In genomic region chr3:185935465-185936263, GRCh38 we compare ENCODE assay signal across 8 cellular contexts. TPM values are rescaled to one million over a fixed set of nuclear protein-coding genes. Genes with fewer than 3 reads are reported as not detected.
DNase-seq lines count a peak whose midpoint lies in the region; ATAC-seq and TF ChIP-seq lines count a peak whose summit lies in the region.

No MANE protein-coding gene starts in this region.

- peaks cover 60% of the 10 kb centered on the region for H3K36me3 ChIP-seq in KOPT-K1 (ENCODE audit: insufficient read depth, low read length)

- peaks cover 70% of the 10 kb centered on the region for H3K36me3 Mint-ChIP-seq in CD4-positive, alpha-beta T cell (ENCODE audit: low read depth)
- peaks cover 5% of the 10 kb centered on the region for H3K36me3 Mint-ChIP-seq in chondrocyte (ENCODE audit: low read depth)
- H3K36me3 Mint-ChIP-seq in naive thymus-derived CD8-positive, alpha-beta T cell: peaks cover 11 to 33% (median 17%) of the 10 kb centered on the region in 3 donors

- H3K4me3 Mint-ChIP-seq in CD4-positive, alpha-beta T cell: peak overlapping the region; percentile 97
- peak overlapping the region; percentile 99 for H3K4me3 Mint-ChIP-seq in chondrocyte (ENCODE audit: unreplicated experiment)
- peak overlapping the region; percentile 96 to 100 (median 100) for H3K4me3 Mint-ChIP-seq in naive thymus-derived CD8-positive, alpha-beta T cell

- H3K9me3 Mint-ChIP-seq in CD4-positive, alpha-beta T cell: no peaks in the 10 kb centered on the region
- H3K9me3 Mint-ChIP-seq in chondrocyte (ENCODE audit: low read depth): peaks cover 3% of the 10 kb centered on the region
- peaks cover 0 to 3% (median 1%) of the 10 kb centered on the region in 9 donors for H3K9me3 Mint-ChIP-seq in naive thymus-derived CD8-positive, alpha-beta T cell

- peak overlapping the region; percentile 98 for H3K27ac Mint-ChIP-seq in CD4-positive, alpha-beta T cell
- peak overlapping the region; percentile 100 for H3K27ac Mint-ChIP-seq in chondrocyte (ENCODE audit: unreplicated experiment)
- peak overlapping the region; percentile 99 to 100 (median 100) for H3K27ac Mint-ChIP-seq in naive thymus-derived CD8-positive, alpha-beta T cell

- H3K27me3 ChIP-seq in CD4-positive, alpha-beta T cell (ENCODE audit: control insufficient read depth, insufficient read depth, low read length): no peaks in the 10 kb centered on the region

- no peak for TF ChIP-seq CTCF in CD4-positive, alpha-beta T cell (IDR thresholded peaks at IDR 0.05)
- TF ChIP-seq CTCF in chondrocyte (IDR thresholded peaks at IDR 0.05): no peak

- H3K4me1 Mint-ChIP-seq in CD4-positive, alpha-beta T cell (ENCODE audit: low read depth): peaks cover 66% of the 10 kb centered on the region
- H3K4me1 Mint-ChIP-seq in chondrocyte (ENCODE audit: low read depth): peaks cover 57% of the 10 kb centered on the region
- H3K4me1 Mint-ChIP-seq in naive thymus-derived CD8-positive, alpha-beta T cell: peaks cover 26 to 64% (median 55%) of the 10 kb centered on the region in 4 donors

- H3K27ac ChIP-seq in CD4-positive, alpha-beta T cell (ENCODE audit: low read depth, low read length): no peak overlapping the region
- H3K27ac ChIP-seq in KOPT-K1 (ENCODE audit: low read depth, low read length, poor library complexity, severe bottlenecking): peak overlapping the region; percentile 100

- ATAC-seq in CD4-positive, alpha-beta T cell (ENCODE audit: poor library complexity): no peak
- no peak for ATAC-seq in naive thymus-derived CD8-positive, alpha-beta T cell
- ATAC-seq in HG02642 (IDR thresholded peaks at IDR 0.05; ENCODE audit: poor library complexity, unreplicated experiment): no peak
- ATAC-seq in GM18868 (IDR thresholded peaks at IDR 0.05; ENCODE audit: unreplicated experiment): no peak

- CTCF ChIA-PET in CD4-positive, alpha-beta T cell (lab: Charles Lee): interaction anchor here (1.3 to 1.5 kb wide), 2 partner anchors 9 to 21 kb away, joined by 3 to 5 read pairs; no protein-coding TSS in a partner anchor

- H3K9me3 ChIP-seq in CD4-positive, alpha-beta T cell (ENCODE audit: control insufficient read depth, low read length): no peaks in the 10 kb centered on the region
- no peaks in the 10 kb centered on the region for H3K9me3 ChIP-seq in KOPT-K1 (ENCODE audit: insufficient read depth, low read length, poor library complexity, severe bottlenecking)

- POLR2A ChIA-PET in CD4-positive, alpha-beta T cell (lab: Charles Lee): interaction anchor here (1.0 to 3.5 kb wide), 7 partner anchors 9 to 850 kb away, joined by 3 to 116 read pairs (median 18); partner anchors contain the start of genes DNAJB11, EIF4A2 and SENP2
- POLR2A ChIA-PET in naive thymus-derived CD8-positive, alpha-beta T cell (lab: Charles Lee): interaction anchor here (2.4 to 3.5 kb wide), 6 partner anchors 8 to 848 kb away, joined by 8 to 52 read pairs (median 18); partner anchors contain the start of genes DNAJB11, EIF4A2 and SENP2

- H3K27me3 Mint-ChIP-seq in CD4-positive, alpha-beta T cell: no peaks in the 10 kb centered on the region
- H3K27me3 Mint-ChIP-seq in chondrocyte (ENCODE audit: low read depth): no peaks in the 10 kb centered on the region
- peaks cover 0 to 2% (median 0%) of the 10 kb centered on the region in 5 donors for H3K27me3 Mint-ChIP-seq in naive thymus-derived CD8-positive, alpha-beta T cell

- no peak for DNase-seq in CD4-positive, alpha-beta T cell
- DNase-seq in chondrocyte (ENCODE audit: low spot score) (no peak), OCI-M2 (lab: John Stamatoyannopoulos, UW; ENCODE audit: unreplicated experiment) (no peak), LoVo (ENCODE audit: low spot score) (no peak)
- no peak for DNase-seq in naive thymus-derived CD8-positive, alpha-beta T cell

- intact Hi-C loops in CD4-positive, alpha-beta T cell (cut with DNase I, micrococcal nuclease): loop anchor here (5.0 kb wide), 3 partner anchors 348 to 852 kb away; partner anchors contain the start of genes EIF4A2 (in 1 of the 2) and SENP2 (in 1 of the 2)

RNA-seq across cellular contexts. Expression of gene TRA2B, which starts 2.1 kb away (rescaled TPM):
- 100 to 1,000 TPM; 549 to 585 TPM for total RNA-seq in CD4-positive, alpha-beta T cell
- 75.7 to 117 TPM (median 85.8 TPM) in 3 replicates for total RNA-seq in chondrocyte
- total RNA-seq in naive thymus-derived CD8-positive, alpha-beta T cell: 100 to 1,000 TPM; 218 to 229 TPM
- polyA plus RNA-seq in naive thymus-derived CD8-positive, alpha-beta T cell: 100 to 1,000 TPM; 176 to 226 (median 184) TPM
